2 cellular contexts compared by ENCODE assay signal in genomic region chr1:1229770-1230169, GRCh38.
A peak's percentile ranks its signal among the peaks of the same experiment; 100 is the strongest.
TF ChIP-seq lines count a peak whose summit lies in the region.

No MANE protein-coding gene starts in this region.

TF ChIP-seq in IMR-90, 13 proteins besides CTCF, POLR2A, EP300 and RAD21:
- TF ChIP-seq MAZ (IDR thresholded peaks at IDR 0.05; ENCODE audit: borderline replicate concordance, low read depth, low read length) (no peak), RFX5 (IDR thresholded peaks at IDR 0.05; ENCODE audit: low read depth, low read length) (no peak), BHLHE40 (IDR thresholded peaks at IDR 0.05; ENCODE audit: low read depth, low read length) (no peak), USF2 (IDR thresholded peaks at IDR 0.05; ENCODE audit: low read depth, low read length) (no peak), CEBPB (IDR thresholded peaks at IDR 0.05; ENCODE audit: low read depth, low read length) (no peak), CHD1 (IDR thresholded peaks at IDR 0.05; ENCODE audit: low read depth, low read length) (no peak), SMC3 (IDR thresholded peaks at IDR 0.05; ENCODE audit: low read depth, low read length) (no peak), NFE2L2 (IDR thresholded peaks at IDR 0.05; ENCODE audit: low read depth, low read length) (no peak), MXI1 (IDR thresholded peaks at IDR 0.05; ENCODE audit: borderline replicate concordance, low read depth, low read length) (no peak), MAFK (IDR thresholded peaks at IDR 0.05; ENCODE audit: low read depth, low read length) (no peak), FOS (IDR thresholded peaks at IDR 0.05; ENCODE audit: low read depth, low read length) (no peak), RCOR1 (IDR thresholded peaks at IDR 0.05; ENCODE audit: insufficient replicate concordance, low read length) (no peak)
TF ChIP-seq in IMR-90: peak in this region for 0.

TF ChIP-seq in GM12878, 131 proteins besides CTCF, POLR2A, EP300 and RAD21:
- peak; percentile 62; the same call in 1 of the 2 replicates for TF ChIP-seq TCF3 (IDR thresholded peaks at IDR 0.05; ENCODE audit: borderline replicate concordance, insufficient read depth, low read depth, low read length)
- TF ChIP-seq BCL3 (IDR thresholded peaks at IDR 0.05; ENCODE audit: borderline replicate concordance, insufficient read depth, low read depth, low read length, poor library complexity, severe bottlenecking), result peak; percentile 97
- TF ChIP-seq NFYA (IDR thresholded peaks at IDR 0.05; ENCODE audit: borderline replicate concordance, low read depth, low read length), result no peak
- no peak for TF ChIP-seq TCF7 (IDR thresholded peaks at IDR 0.05; ENCODE audit: borderline replicate concordance)
